Comparison of ENCODE assay signal across 14 cellular contexts in genomic region chr3:5231536-5231935, GRCh38. TPM values are rescaled to one million over a fixed set of nuclear protein-coding genes. Genes with fewer than 3 reads are reported as not detected.
DNase-seq lines count a peak whose midpoint lies in the region; ATAC-seq and TF ChIP-seq lines count a peak whose summit lies in the region.
"Had no signal": no experiment of that assay in that cellular context is flagged by ENCODE, and none has a peak within 500 bp of the region (broad histone marks: within the 10 kb centered on the region; RNA-seq: fewer than 3 reads in every experiment).

No MANE protein-coding gene starts in this region.

- H4K91ac ChIP-seq in neuronal stem cell (ENCODE audit: low read depth, low read length, poor library complexity): no peak overlapping the region

- H2AK5ac ChIP-seq in neuronal stem cell (ENCODE audit: low read depth, low read length): no peak overlapping the region

- no peak overlapping the region for H4K8ac ChIP-seq in neuronal stem cell (ENCODE audit: low read depth, low read length)

- intact Hi-C loops in mucosa of descending colon (cut with DNase I, micrococcal nuclease): no loop called here

- no peak overlapping the region for H2BK15ac ChIP-seq in neuronal stem cell (ENCODE audit: low read length)

- DNase-seq in astrocyte of the hippocampus (ENCODE audit: low read depth, low spot score): peak; percentile 24
- DNase-seq in neuronal stem cell (ENCODE audit: low spot score): no peak
- DNase-seq in SK-N-DZ (ENCODE audit: low spot score): no peak
- no peak for DNase-seq in mucosa of descending colon
- DNase-seq: AML-193; CD4-positive, CD25-positive, alpha-beta regulatory T cell; GOT3; NCI-H748 treated with DMSO at 0.1 percent for 48 hours; Right ventricle myocardium superior had no signal

- no peak overlapping the region for H2BK120ac ChIP-seq in neuronal stem cell (ENCODE audit: low read depth, low read length)

- no peaks in the 10 kb centered on the region for H3F3A ChIP-seq in DOHH2 (ENCODE audit: control insufficient read depth, insufficient read depth)

- no peak overlapping the region for H2BK5ac ChIP-seq in neuronal stem cell (ENCODE audit: low read length)

- no peak overlapping the region for H3K14ac ChIP-seq in neuronal stem cell (ENCODE audit: low read length)

- H3K9me2 ChIP-seq in DOHH2 (replicated peaks; ENCODE audit: control insufficient read depth, low read length): no peaks in the 10 kb centered on the region

- no peaks in the 10 kb centered on the region for H3K79me1 ChIP-seq in neuronal stem cell (ENCODE audit: low read depth, low read length)

- no peak overlapping the region for H3K4ac ChIP-seq in neuronal stem cell (ENCODE audit: low read length)

- H3K79me2 ChIP-seq in DOHH2 (ENCODE audit: control insufficient read depth, low read length): no peaks in the 10 kb centered on the region

- H3K36me3 ChIP-seq in DOHH2 (ENCODE audit: control insufficient read depth, low read length) (no peaks in the 10 kb centered on the region), neuronal stem cell (replicated peaks in 1 of 2; ENCODE audit: control insufficient read depth in 2 of 2, insufficient read depth in 2 of 2, low read length in 2 of 2) (no peaks in the 10 kb centered on the region), mucosa of descending colon (ENCODE audit: low read depth) (no peaks in the 10 kb centered on the region)

- TF ChIP-seq CTCF in DOHH2 (IDR thresholded peaks at IDR 0.05; ENCODE audit: low read depth, low read length, poor library complexity, severe bottlenecking) (no peak), mucosa of descending colon (IDR thresholded peaks at IDR 0.05) (no peak)

- peaks cover 22% of the 10 kb centered on the region for H3K4me1 ChIP-seq in DOHH2 (ENCODE audit: control insufficient read depth, low read length)
- H3K4me1 ChIP-seq in neuronal stem cell (ENCODE audit: control insufficient read depth in 2 of 2, insufficient read depth in 1 of 2, low read depth in 1 of 2, low read length in 2 of 2): peaks cover 0 to 3% of the 10 kb centered on the region in 2 donors
- H3K4me1 ChIP-seq in mucosa of descending colon (ENCODE audit: low read depth): no peaks in the 10 kb centered on the region

- H3K27me3 ChIP-seq in DOHH2 (ENCODE audit: control insufficient read depth, low read length): no peaks in the 10 kb centered on the region
- H3K27me3 ChIP-seq in neuronal stem cell (ENCODE audit: control insufficient read depth in 3 of 3, insufficient read depth in 3 of 3, low read depth in 1 of 3, low read length in 3 of 3): no peaks in the 10 kb centered on the region

- WGBS in neuronal stem cell (ENCODE audit: extremely low coverage in 2 of 2, insufficient read length in 2 of 2, insufficient replicate concordance in 1 of 2), 2 donors: no CpG with 5 or more reads among the region's 2 CpGs

- no peak overlapping the region for H3K23ac ChIP-seq in neuronal stem cell (ENCODE audit: low read depth, low read length, poor library complexity)

- no peak overlapping the region for H3K9ac ChIP-seq in neuronal stem cell (ENCODE audit: low read depth, low read length, poor library complexity)
- H3K9ac ChIP-seq: KMS-11 had no signal

- no peaks in the 10 kb centered on the region for H3K9me3 ChIP-seq in DOHH2 (ENCODE audit: control insufficient read depth, insufficient read depth, low read length)
- no peaks in the 10 kb centered on the region for H3K9me3 ChIP-seq in neuronal stem cell (replicated peaks in 1 of 2; ENCODE audit: control insufficient read depth in 2 of 2, insufficient read depth in 1 of 2, low read depth in 1 of 2, low read length in 2 of 2)
- no peaks in the 10 kb centered on the region for H3K9me3 ChIP-seq in mucosa of descending colon

- no peak overlapping the region for H2BK12ac ChIP-seq in neuronal stem cell (ENCODE audit: low read length)

- H3K4me2 ChIP-seq in DOHH2 (ENCODE audit: low read length) (peak overlapping the region; percentile 43), neuronal stem cell (ENCODE audit: insufficient read depth, low read length, poor library complexity, severe bottlenecking) (no peak overlapping the region)
- H3K4me2 ChIP-seq: KMS-11 had no signal

- H2AFZ ChIP-seq in neuronal stem cell (ENCODE audit: low read length): no peak overlapping the region

- H4K20me1 ChIP-seq in DOHH2 (ENCODE audit: control insufficient read depth, insufficient read depth, low read depth, low read length): no peaks in the 10 kb centered on the region

- H3K27ac ChIP-seq in DOHH2 (ENCODE audit: low read depth, low read length) (no peak overlapping the region), neuronal stem cell (replicated peaks; ENCODE audit: low read length) (no peak overlapping the region)
- H3K27ac ChIP-seq: KMS-11 had no signal

- ATAC-seq in GM18867 (IDR thresholded peaks at IDR 0.05; ENCODE audit: unreplicated experiment): peak; percentile 37
- ATAC-seq in mucosa of descending colon: no peak
- no peak for ATAC-seq in HG02884 (IDR thresholded peaks at IDR 0.05; ENCODE audit: unreplicated experiment)
- ATAC-seq: Panc1 had no signal

- H3K4me3 ChIP-seq in DOHH2 (ENCODE audit: low read length) (no peak overlapping the region), neuronal stem cell (ENCODE audit: low read length in 2 of 2) (no peak overlapping the region), mucosa of descending colon (no peak overlapping the region)

- H3K18ac ChIP-seq in neuronal stem cell (ENCODE audit: low read length): peak overlapping the region; percentile 23

RNA-seq across cellular contexts. Expression of gene EDEM1, which starts 44.0 kb away (rescaled TPM):
- 7.8 TPM for polyA plus RNA-seq in neuronal stem cell (2013, experiment 1 of 2)
- polyA plus RNA-seq in neuronal stem cell (2013, experiment 2 of 2): 8.3 TPM
- polyA plus RNA-seq in SK-N-DZ (2014; cell fraction: cytosol; rRNA removed): 7.0 and 9.4 TPM in 2 replicates
- polyA plus RNA-seq in SK-N-DZ (2014; cell fraction: nucleus; rRNA removed): 10.1 and 24.4 TPM in 2 replicates
- total RNA-seq in mucosa of descending colon: 10 to 100 TPM; 30.3 to 52.6 (median 45.4) TPM
